Comparison of ENCODE assay signal across 25 cellular contexts in genomic region chr6:83873869-83874268, GRCh38. TPM values are rescaled to one million over a fixed set of nuclear protein-coding genes. Genes with fewer than 3 reads are reported as not detected.
DNase-seq lines count a peak whose midpoint lies in the region; ATAC-seq and TF ChIP-seq lines count a peak whose summit lies in the region.
"Had no signal": no experiment of that assay in that cellular context is flagged by ENCODE, and none has a peak within 500 bp of the region (broad histone marks: within the 10 kb centered on the region; RNA-seq: fewer than 3 reads in every experiment).

No MANE protein-coding gene starts in this region.

- no peaks in the 10 kb centered on the region for H3K4me1 ChIP-seq in H9 (ENCODE audit: insufficient read depth, low read length)
- H3K4me1 ChIP-seq: prostate gland, testis, vagina had no signal

- no peak overlapping the region for H2AFZ ChIP-seq in H9 (ENCODE audit: low read length)

- H3K27me3 Mint-ChIP-seq in activated naive CD4-positive, alpha-beta T cell treated with anti-CD3 and anti-CD28 coated beads, Interleukin-2, amount 10 ng/mL, durations not matched to agents 7 days and 5 days, result no peaks in the 10 kb centered on the region
- no peaks in the 10 kb centered on the region for H3K27me3 Mint-ChIP-seq in H9 (ENCODE audit: low read depth)
- no peaks in the 10 kb centered on the region for H3K27me3 Mint-ChIP-seq in natural killer cell treated with Interleukin-12 subunit alpha and Interleukin-12 subunit beta and Interleukin-15 and Interleukin-18, amount 100 ng/mL, for 72 hours
- H3K27me3 Mint-ChIP-seq: activated naive CD8-positive, alpha-beta T cell had no signal

- no peak overlapping the region for H3K18ac ChIP-seq in H9 (ENCODE audit: insufficient read length, low read depth, low read length)

- no peak overlapping the region for H3K56ac ChIP-seq in H9 (ENCODE audit: insufficient read length, low read depth, low read length)

- H3T11ph ChIP-seq in H9 (ENCODE audit: low read length), result no peak overlapping the region

- H3K36me3 Mint-ChIP-seq in activated naive CD4-positive, alpha-beta T cell treated with anti-CD3 and anti-CD28 coated beads, Interleukin-2, amount 10 ng/mL, durations not matched to agents 7 days and 5 days, result peaks cover 13% of the 10 kb centered on the region
- peaks cover 2 to 7% (median 4%) of the 10 kb centered on the region in 3 experiments; a peak in 6 of 7 replicates for H3K36me3 Mint-ChIP-seq in H9 (ENCODE audit: insufficient read depth in 1 of 3, low read depth in 3 of 3)
- H3K36me3 Mint-ChIP-seq in natural killer cell treated with Interleukin-12 subunit alpha and Interleukin-12 subunit beta and Interleukin-15 and Interleukin-18, amount 100 ng/mL, for 72 hours, result no peaks in the 10 kb centered on the region

- no peaks in the 10 kb centered on the region for H3K27me3 ChIP-seq in H9 (ENCODE audit: insufficient read depth, low read length)
- H3K27me3 ChIP-seq: heart left ventricle, testis, vagina had no signal

- peaks cover 14% of the 10 kb centered on the region for H3K4me1 Mint-ChIP-seq in activated naive CD4-positive, alpha-beta T cell treated with anti-CD3 and anti-CD28 coated beads, Interleukin-2, amount 10 ng/mL, durations not matched to agents 7 days and 5 days
- H3K4me1 Mint-ChIP-seq in H9, result peaks cover 15 to 17% of the 10 kb centered on the region in 2 experiments
- peaks cover 33 to 38% of the 10 kb centered on the region in 2 donors for H3K4me1 Mint-ChIP-seq in natural killer cell treated with Interleukin-12 subunit alpha and Interleukin-12 subunit beta and Interleukin-15 and Interleukin-18, amount 100 ng/mL, for 72 hours (ENCODE audit: low read depth in 2 of 2)
- H3K4me1 Mint-ChIP-seq: nephron had no signal

- H2BK20ac ChIP-seq in H9 (ENCODE audit: low read depth, low read length, poor library complexity, severe bottlenecking), result no peak overlapping the region

- H3K79me1 ChIP-seq in H9 (ENCODE audit: insufficient read depth, low read depth, low read length, poor library complexity, severe bottlenecking), result no peaks in the 10 kb centered on the region

- no peak overlapping the region for H3K9ac ChIP-seq in H9 (ENCODE audit: extremely low read depth, insufficient read length, low read length)
- H3K9ac ChIP-seq: SK-N-SH had no signal

- intact Hi-C loops in posterior vena cava (cut with DNase I), result no loop called here

- no peaks in the 10 kb centered on the region for H3K79me2 ChIP-seq in H9 (ENCODE audit: insufficient read depth, low read length)

- no peaks in the 10 kb centered on the region for H3K23me2 ChIP-seq in H9 (ENCODE audit: insufficient read length, low read depth, low read length, poor library complexity, severe bottlenecking)

- CTCF ChIA-PET in activated naive CD4-positive, alpha-beta T cell treated with anti-CD3 and anti-CD28 coated beads, Interleukin-2, amount 10 ng/mL, durations not matched to agents 7 days and 5 days (lab: Charles Lee), result no interaction called here

- DNase-seq in activated naive CD4-positive, alpha-beta T cell treated with anti-CD3 and anti-CD28 coated beads, Interleukin-2, amount 10 ng/mL, durations not matched to agents 7 days and 5 days, result no peak
- no peak for DNase-seq in activated naive CD4-positive, alpha-beta T cell treated with anti-CD3 and anti-CD28 coated beads, Interleukin-2, amount 50 U/mL, for 16 hours
- DNase-seq in H9, result no peak
- peak; percentile 64 for DNase-seq in OCI-M1 (lab: John Stamatoyannopoulos, UW)
- no peak for DNase-seq in natural killer cell treated with Interleukin-12 subunit alpha and Interleukin-12 subunit beta and Interleukin-15 and Interleukin-18, amount 100 ng/mL, for 72 hours (ENCODE audit: low spot score)
- DNase-seq in omental fat pad (ENCODE audit: low spot score), result no peak
- no peak for DNase-seq in RPMI8226
- no peak for DNase-seq in posterior vena cava (ENCODE audit: low spot score)
- DNase-seq: activated CD4-positive, CD25-positive, alpha-beta regulatory T cell treated with anti-CD3 and anti-CD28 coated beads, Interleukin-2, amount 50 U/mL, for 72 hours; C1 segment of cervical spinal cord; cerebellar nuclear complex; heart left ventricle; NCI-H1092; NCI-H187 treated with DMSO at 0.1 percent for 48 hours; NCI-H226; NCI-H774; SK-N-SH; stimulated activated CD4-positive, alpha-beta T cell treated with anti-CD3 and anti-CD28 coated beads, Interleukin-1b, Interleukin-23, amount 100 ng/mL, for 48 hours; testis had no signal

- H4K20me1 ChIP-seq in H9 (ENCODE audit: control insufficient read depth, insufficient read depth, insufficient read length), result no peaks in the 10 kb centered on the region

- TF ChIP-seq CTCF in H9 (conservative IDR thresholded peaks at IDR 0.05) (no peak), omental fat pad (IDR thresholded peaks at IDR 0.05) (no peak)

- no peak overlapping the region for H2AK5ac ChIP-seq in H9 (ENCODE audit: insufficient read length, low read length)

- H2BK120ac ChIP-seq in H9 (ENCODE audit: low read depth, low read length, poor library complexity, severe bottlenecking), result no peak overlapping the region

- H3K14ac ChIP-seq in H9 (ENCODE audit: insufficient read depth, low read length), result no peak overlapping the region

- H3K4ac ChIP-seq in H9 (ENCODE audit: low read depth, low read length), result no peak overlapping the region

- no peak overlapping the region for H2BK5ac ChIP-seq in H9 (ENCODE audit: insufficient read length, low read length)

- ATAC-seq in natural killer cell treated with Interleukin-12 subunit alpha and Interleukin-12 subunit beta and Interleukin-15 and Interleukin-18, amount 100 ng/mL, for 72 hours, result no peak
- ATAC-seq in omental fat pad (ENCODE audit: low FRiP score), result no peak
- ATAC-seq: heart left ventricle had no signal

- no peaks in the 10 kb centered on the region for H3K9me3 ChIP-seq in H9 (ENCODE audit: control insufficient read depth, low read depth, low read length)
- H3K9me3 ChIP-seq: heart left ventricle, prostate gland, SK-N-SH, testis, vagina had no signal

- no peak overlapping the region for H2BK15ac ChIP-seq in H9 (ENCODE audit: low read depth, low read length)

- H3K9me3 Mint-ChIP-seq in activated naive CD4-positive, alpha-beta T cell treated with anti-CD3 and anti-CD28 coated beads, Interleukin-2, amount 10 ng/mL, durations not matched to agents 7 days and 5 days, result peaks cover 4% of the 10 kb centered on the region
- no peaks in the 10 kb centered on the region for H3K9me3 Mint-ChIP-seq in H9
- no peaks in the 10 kb centered on the region for H3K9me3 Mint-ChIP-seq in natural killer cell treated with Interleukin-12 subunit alpha and Interleukin-12 subunit beta and Interleukin-15 and Interleukin-18, amount 100 ng/mL, for 72 hours
- H3K9me3 Mint-ChIP-seq: nephron had no signal

- no peak overlapping the region for H4K91ac ChIP-seq in H9 (ENCODE audit: insufficient read length, low read depth, low read length)

- no peak overlapping the region for H3K27ac ChIP-seq in H9 (ENCODE audit: insufficient read length, low read depth, low read length)
- H3K27ac ChIP-seq: heart left ventricle, prostate gland, testis, vagina had no signal

- peak overlapping the region; percentile 3 for H3K27ac Mint-ChIP-seq in activated naive CD4-positive, alpha-beta T cell treated with anti-CD3 and anti-CD28 coated beads, Interleukin-2, amount 10 ng/mL, durations not matched to agents 7 days and 5 days
- peak overlapping the region in 2 of 3 experiments; percentile 13 to 22; a peak in 1 of 7 replicates for H3K27ac Mint-ChIP-seq in H9
- H3K27ac Mint-ChIP-seq in natural killer cell treated with Interleukin-12 subunit alpha and Interleukin-12 subunit beta and Interleukin-15 and Interleukin-18, amount 100 ng/mL, for 72 hours, result peak overlapping the region; percentile 1 to 28
- H3K27ac Mint-ChIP-seq: activated naive CD8-positive, alpha-beta T cell; nephron had no signal

- H3K23ac ChIP-seq in H9 (ENCODE audit: insufficient read length, low read depth, low read length), result no peak overlapping the region

- no peak overlapping the region for H3K4me2 ChIP-seq in H9 (ENCODE audit: insufficient read depth, insufficient read length, low read length)
- H3K4me2 ChIP-seq: SK-N-SH had no signal

- H4K5ac ChIP-seq in H9 (ENCODE audit: insufficient read length, low read depth, low read length), result no peak overlapping the region

- no peak overlapping the region for H3K4me3 Mint-ChIP-seq in activated naive CD4-positive, alpha-beta T cell treated with anti-CD3 and anti-CD28 coated beads, Interleukin-2, amount 10 ng/mL, durations not matched to agents 7 days and 5 days
- no peak overlapping the region for H3K4me3 Mint-ChIP-seq in H9
- H3K4me3 Mint-ChIP-seq in natural killer cell treated with Interleukin-12 subunit alpha and Interleukin-12 subunit beta and Interleukin-15 and Interleukin-18, amount 100 ng/mL, for 72 hours, result no peak overlapping the region
- H3K4me3 Mint-ChIP-seq: activated naive CD8-positive, alpha-beta T cell; nephron had no signal

- H4K8ac ChIP-seq in H9 (replicated peaks; ENCODE audit: insufficient read length, low read depth, low read length), result no peak overlapping the region

- no peak overlapping the region for H2BK12ac ChIP-seq in H9 (ENCODE audit: insufficient read length, low read depth, low read length)

RNA-seq across cellular contexts. Expression of gene CYB5R4, which starts 14.4 kb away (rescaled TPM):
- 16.7 and 17.5 TPM in 2 replicates for total RNA-seq in H9 (2021)
- 10 to 100 TPM; 29.0 to 39.3 TPM for total RNA-seq in natural killer cell treated with Interleukin-12 subunit alpha and Interleukin-12 subunit beta and Interleukin-15 and Interleukin-18, amount 100 ng/mL, for 72 hours
- 10 to 100 TPM in 2 of 4 donors, 1 to 10 TPM in 2; 7.2 to 12.8 (median 10.7) TPM for total RNA-seq in omental fat pad
- 10 to 100 TPM; 16.8 to 16.9 TPM for total RNA-seq in posterior vena cava

RNA-seq across cellular contexts. Expression of gene RIPPLY2, which starts 20.7 kb away (rescaled TPM):
- total RNA-seq in H9 (2021) (0.90 TPM in 2 replicates), omental fat pad (not detected), posterior vena cava (not detected)
- not detected for total RNA-seq in natural killer cell treated with Interleukin-12 subunit alpha and Interleukin-12 subunit beta and Interleukin-15 and Interleukin-18, amount 100 ng/mL, for 72 hours
- total RNA-seq: H4, heart left ventricle, mesenteric fat pad, vagina had no signal
